Comparison of ENCODE assay signal across 8 cellular contexts in the genomic region with DNA sequence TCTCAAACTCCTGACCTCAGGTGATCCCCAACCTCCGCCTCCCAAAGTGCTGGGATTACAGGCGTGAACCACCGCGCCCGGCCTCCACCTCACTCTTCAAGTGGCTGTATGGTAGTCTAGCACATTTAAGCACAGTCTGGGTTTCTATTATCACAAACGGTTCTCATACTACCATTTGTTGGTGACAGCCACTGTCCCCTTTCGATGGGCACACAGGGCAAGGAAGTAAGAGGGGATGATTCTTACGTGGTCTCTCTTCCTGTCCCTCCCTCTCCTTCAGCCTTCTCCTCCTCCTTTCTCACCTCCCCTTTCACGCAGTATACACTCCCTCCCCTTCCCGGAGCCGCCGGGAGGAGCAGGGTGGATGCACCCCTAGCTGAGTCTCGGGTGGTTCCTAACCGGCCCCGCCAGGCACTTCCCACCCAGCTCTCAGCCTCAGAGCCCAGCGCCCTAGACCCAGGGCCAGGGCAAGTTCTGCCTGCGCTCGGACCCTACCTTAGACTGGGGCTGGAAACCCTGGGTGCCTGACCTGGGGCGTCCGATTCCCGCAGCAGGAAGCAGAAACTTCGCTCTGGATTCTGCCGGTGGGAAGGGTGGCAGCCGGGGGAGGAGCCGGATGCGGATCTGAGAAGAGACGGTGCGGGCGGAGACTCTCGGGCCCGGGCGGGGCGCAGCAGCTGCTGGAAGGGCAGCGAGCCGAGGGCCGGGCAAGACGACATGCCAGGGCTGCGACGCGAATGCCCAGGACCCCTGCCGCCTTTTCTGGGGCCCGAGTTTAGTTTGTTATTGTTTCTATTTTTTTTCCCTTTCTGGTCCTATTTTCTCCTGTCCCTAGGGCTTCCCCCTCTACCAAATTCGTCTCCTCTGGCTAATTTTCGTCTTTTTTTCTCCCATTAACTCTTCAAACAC. TPM values are rescaled to one million over a fixed set of nuclear protein-coding genes. Genes with fewer than 3 reads are reported as not detected.
A peak's percentile ranks its signal among the peaks of the same experiment; 100 is the strongest.
DNase-seq lines count a peak whose midpoint lies in the region; ATAC-seq and TF ChIP-seq lines count a peak whose summit lies in the region.

A gene (minus strand): TSS at position 626 of the 909 bp plus-strand sequence. CDS start 5,062 bp downstream, outside the sequence.

- peak within 1 kb of the TSS; percentile 85 to 97 for H3K27ac ChIP-seq in coronary artery

- H3K27me3 Mint-ChIP-seq in activated CD4-positive, alpha-beta T cell treated with anti-CD3 and anti-CD28 coated beads, Interleukin-2, amount 10 ng/mL, durations not matched to agents 24 days and 14 days = no peaks in the 10 kb centered on the region

- peaks cover 44% of the 10 kb centered on the region for H3K4me1 Mint-ChIP-seq in activated CD4-positive, alpha-beta T cell treated with anti-CD3 and anti-CD28 coated beads, Interleukin-2, amount 10 ng/mL, durations not matched to agents 24 days and 14 days

- peak within 1 kb of the TSS; percentile 96 for H3K27ac Mint-ChIP-seq in activated CD4-positive, alpha-beta T cell treated with anti-CD3 and anti-CD28 coated beads, Interleukin-2, amount 10 ng/mL, durations not matched to agents 24 days and 14 days

- DNase-seq in AG20443 (ENCODE audit: low spot score) = peak; percentile 95
- DNase-seq in NCI-H524 treated with DMSO at 0.1 percent for 48 hours (lab: John Stamatoyannopoulos, UW) = peak; percentile 62
- peak; percentile 93 for DNase-seq in activated CD4-positive, alpha-beta T cell treated with anti-CD3 and anti-CD28 coated beads, Interleukin-2, amount 10 ng/mL, durations not matched to agents 24 days and 14 days
- DNase-seq in coronary artery (ENCODE audit: low spot score) = peak; percentile 92
- peak; percentile 92 to 95 for DNase-seq in left colon
- DNase-seq in stimulated activated CD4-positive, alpha-beta T cell treated with anti-CD3 and anti-CD28 coated beads, Interleukin-1b, Interleukin-23, amount 100 ng/mL, for 24 hours (ENCODE audit: low read depth in 4 of 4, low spot score in 1 of 4) = peak; percentile 44 to 73 (median 58)

- H3K4me3 Mint-ChIP-seq in activated CD4-positive, alpha-beta T cell treated with anti-CD3 and anti-CD28 coated beads, Interleukin-2, amount 10 ng/mL, durations not matched to agents 24 days and 14 days = peak within 1 kb of the TSS; percentile 97

- ATAC-seq in HG03442 (IDR thresholded peaks at IDR 0.05; ENCODE audit: unreplicated experiment) = peak; percentile 70
- ATAC-seq in left colon = peak; percentile 76

- peak within 1 kb of the TSS; percentile 85 for H3K4me3 ChIP-seq in coronary artery

- peaks cover 13% of the 10 kb centered on the region for H3K36me3 Mint-ChIP-seq in activated CD4-positive, alpha-beta T cell treated with anti-CD3 and anti-CD28 coated beads, Interleukin-2, amount 10 ng/mL, durations not matched to agents 24 days and 14 days (ENCODE audit: low read depth)

- no peak for TF ChIP-seq CTCF in coronary artery (IDR thresholded peaks at IDR 0.05)

- TF ChIP-seq POLR2A in GM19099 (IDR thresholded peaks at IDR 0.05; ENCODE audit: extremely low read depth, insufficient read length, low read depth) = peak; percentile 69

- no peaks in the 10 kb centered on the region for H3K9me3 Mint-ChIP-seq in activated CD4-positive, alpha-beta T cell treated with anti-CD3 and anti-CD28 coated beads, Interleukin-2, amount 10 ng/mL, durations not matched to agents 24 days and 14 days

- intact Hi-C loops in activated CD4-positive, alpha-beta T cell treated with anti-CD3 and anti-CD28 coated beads, Interleukin-2, amount 10 ng/mL, durations not matched to agents 24 days and 14 days (cut with micrococcal nuclease) = loop anchor here (1.0 to 5.0 kb wide), 7 partner anchors 12 to 269 kb away; a partner anchor contains a TSS
- intact Hi-C loops in left colon (cut with DNase I, micrococcal nuclease) = loop anchor here (10.0 kb wide), 3 partner anchors 52 to 272 kb away; a partner anchor contains a TSS

RNA-seq across cellular contexts. Expression of the gene that starts here (rescaled TPM):
- 34.6 and 35.8 TPM in 2 replicates for total RNA-seq in activated CD4-positive, alpha-beta T cell treated with anti-CD3 and anti-CD28 coated beads, Interleukin-2, amount 10 ng/mL, durations not matched to agents 24 days and 14 days
- 10 to 100 TPM; 72.1 to 74.3 TPM for total RNA-seq in left colon

Comparison
In these comparisons a context has a peak if more than half of its experiments do, and no peak if none do; other contexts are left out.
1. Peak in every context shown above with its lines: DNase-seq, ATAC-seq, H3K4me3 ChIP-seq and H3K27ac ChIP-seq.